In genomic region chr7:452230-452751, GRCh38 we compare ENCODE assay signal across 16 cellular contexts.
DNase-seq lines count a peak whose midpoint lies in the region; ATAC-seq and TF ChIP-seq lines count a peak whose summit lies in the region.
"Had no signal": no experiment of that assay in that cellular context is flagged by ENCODE, and none has a peak within 500 bp of the region (broad histone marks: within the 10 kb centered on the region; RNA-seq: fewer than 3 reads in every experiment).

No MANE protein-coding gene starts in this region.

- no peaks in the 10 kb centered on the region for H4K20me1 ChIP-seq in neural progenitor cell (ENCODE audit: low read depth)

- H3K27ac Mint-ChIP-seq in WTC11 (no peak overlapping the region), neural progenitor cell (no peak overlapping the region)
- H3K27ac Mint-ChIP-seq: CD14-positive monocyte, T-cell had no signal

- H3K36me3 Mint-ChIP-seq in WTC11, result no peaks in the 10 kb centered on the region
- no peaks in the 10 kb centered on the region for H3K36me3 Mint-ChIP-seq in neural progenitor cell
- H3K36me3 Mint-ChIP-seq: activated naive CD8-positive, alpha-beta T cell treated with anti-CD3 and anti-CD28 coated beads, Interleukin-2, amount 10 ng/mL, durations not matched to agents 7 days and 5 days; CD14-positive monocyte; T-cell had no signal

- H3K79me2 ChIP-seq in neural progenitor cell (ENCODE audit: low read depth), result no peaks in the 10 kb centered on the region

- no peaks in the 10 kb centered on the region for H3K9me3 ChIP-seq in neural progenitor cell (ENCODE audit: low read depth)

- peaks cover 15% of the 10 kb centered on the region for H3K27me3 ChIP-seq in neural progenitor cell

- H2AFZ ChIP-seq in neural progenitor cell (replicated peaks), result peak overlapping the region; percentile 65

- DNase-seq in ELF-1 (ENCODE audit: low read depth, low spot score) (peak; percentile 57), WTC11 (ENCODE audit: low spot score) (peak; percentile 53), hepatic stellate cell (ENCODE audit: low spot score) (peak; percentile 95), neural progenitor cell (ENCODE audit: low spot score) (peak; percentile 75), activated gamma-delta T cell treated with Interleukin-2 at 50 U/mL for 16 hours (no peak), head of caudate nucleus (no peak), NCI-H2196 treated with DMSO at 0.1 percent for 48 hours (lab: John Stamatoyannopoulos, UW; ENCODE audit: unreplicated experiment) (no peak)
- DNase-seq: activated CD4-positive, alpha-beta T cell treated with anti-CD3 and anti-CD28 coated beads, Interleukin-2, amount 50 U/mL, for 1 hour; activated naive CD8-positive, alpha-beta T cell treated with anti-CD3 and anti-CD28 coated beads, Interleukin-2, amount 10 ng/mL, durations not matched to agents 7 days and 5 days; NCI-H1092 treated with DMSO at 0.1 percent for 48 hours; nucleus accumbens; stimulated activated CD4-positive, alpha-beta T cell treated with anti-CD3 and anti-CD28 coated beads, Interleukin-4, amount 100 ng/mL, for 4 hours; T-cell had no signal

- POLR2A ChIA-PET in WTC11 (lab: Charles Lee), result interaction anchor here (0.5 kb wide), 1 partner anchor 227 kb away, joined by 4 read pairs; no protein-coding TSS in a partner anchor

- H3K4me1 ChIP-seq in neural progenitor cell, result peaks cover 34% of the 10 kb centered on the region

- peak; percentile 56 for ATAC-seq in WTC11
- ATAC-seq in HG02588 (IDR thresholded peaks at IDR 0.05; ENCODE audit: unreplicated experiment), result no peak
- ATAC-seq: T-cell had no signal

- peak overlapping the region; percentile 52 for H3K4me3 Mint-ChIP-seq in WTC11
- no peak overlapping the region for H3K4me3 Mint-ChIP-seq in neural progenitor cell
- H3K4me3 Mint-ChIP-seq: activated naive CD8-positive, alpha-beta T cell treated with anti-CD3 and anti-CD28 coated beads, Interleukin-2, amount 10 ng/mL, durations not matched to agents 7 days and 5 days had no signal

- CTCF ChIA-PET in WTC11 (lab: Charles Lee), result interaction anchor here (1.6 kb wide), 1 partner anchor 61 kb away, joined by 3 read pairs; no protein-coding TSS in a partner anchor

- H3K9ac ChIP-seq in neural progenitor cell, result no peak overlapping the region

- peaks cover 23% of the 10 kb centered on the region for H3K4me1 Mint-ChIP-seq in WTC11
- peaks cover 19% of the 10 kb centered on the region for H3K4me1 Mint-ChIP-seq in neural progenitor cell

- peak overlapping the region; percentile 32 for H3K4me3 ChIP-seq in neural progenitor cell

- H3F3A ChIP-seq in neural progenitor cell (ENCODE audit: low read depth), result peaks cover 26% of the 10 kb centered on the region

- peaks cover 29% of the 10 kb centered on the region for H3K27me3 Mint-ChIP-seq in WTC11 (ENCODE audit: low read depth)
- peaks cover 2% of the 10 kb centered on the region for H3K27me3 Mint-ChIP-seq in neural progenitor cell (ENCODE audit: insufficient read depth, low read depth)

- TF ChIP-seq CTCF in WTC11 (IDR thresholded peaks at IDR 0.05) (no peak), neural progenitor cell (IDR thresholded peaks at IDR 0.05) (no peak)

- H3K4me2 ChIP-seq in neural progenitor cell, result peak overlapping the region; percentile 71

- intact Hi-C loops in head of caudate nucleus (cut with DNase I), result no loop called here

- no peaks in the 10 kb centered on the region for H3K36me3 ChIP-seq in neural progenitor cell

- H3K9me3 Mint-ChIP-seq in WTC11, result no peaks in the 10 kb centered on the region
- no peaks in the 10 kb centered on the region for H3K9me3 Mint-ChIP-seq in neural progenitor cell
- H3K9me3 Mint-ChIP-seq: activated naive CD8-positive, alpha-beta T cell treated with anti-CD3 and anti-CD28 coated beads, Interleukin-2, amount 10 ng/mL, durations not matched to agents 7 days and 5 days; T-cell had no signal

- no peak overlapping the region for H3K27ac ChIP-seq in neural progenitor cell
- H3K27ac ChIP-seq: HL-60 had no signal

TF ChIP-seq in WTC11, 78 proteins besides CTCF, POLR2A, EP300 and RAD21:
- TF ChIP-seq ZNF263 (CRISPR knock-in tag; IDR thresholded peaks at IDR 0.05; ENCODE audit: low read depth) (no peak), ZNF121 (CRISPR knock-in tag; IDR thresholded peaks at IDR 0.05) (0 out of 2 replicates have a peak, but pooled peaks have one; percentile 8), PRDM15 (CRISPR knock-in tag; IDR thresholded peaks at IDR 0.05) (peak; percentile 47; the same call in 1 of the 2 replicates), AR (CRISPR knock-in tag; IDR thresholded peaks at IDR 0.05) (no peak), GTF2I (CRISPR knock-in tag; conservative IDR thresholded peaks at IDR 0.05) (peak; percentile 85), ATF1 (CRISPR knock-in tag; IDR thresholded peaks at IDR 0.05) (no peak), NFE2L1 (CRISPR knock-in tag; IDR thresholded peaks at IDR 0.05) (no peak), ESRRA (CRISPR knock-in tag; IDR thresholded peaks at IDR 0.05; ENCODE audit: borderline replicate concordance) (no peak), ZMAT4 (CRISPR knock-in tag; IDR thresholded peaks at IDR 0.05) (no peak)

Comparison
In these comparisons a context has a peak if more than half of its experiments do, and no peak if none do; other contexts are left out.
1. DNase-seq: peak in ELF-1 (single experiment), WTC11 (single experiment), hepatic stellate cell (single experiment) and neural progenitor cell (single experiment); none in activated gamma-delta T cell treated with Interleukin-2 at 50 U/mL for 16 hours (single experiment), head of caudate nucleus (0 of 42) and NCI-H2196 treated with DMSO at 0.1 percent for 48 hours (single experiment).